Comparison of ENCODE assay signal across 20 cellular contexts in genomic region chr1:10737651-10738050, GRCh38. TPM values are rescaled to one million over a fixed set of nuclear protein-coding genes. Genes with fewer than 3 reads are reported as not detected.
A peak's percentile ranks its signal among the peaks of the same experiment; 100 is the strongest.
DNase-seq lines count a peak whose midpoint lies in the region; ATAC-seq, FAIRE-seq and TF ChIP-seq lines count a peak whose summit lies in the region.
"Had no signal": no experiment of that assay in that cellular context is flagged by ENCODE, and none has a peak within 500 bp of the region (broad histone marks: within the 10 kb centered on the region; RNA-seq: fewer than 3 reads in every experiment).

No MANE protein-coding gene starts in this region.

- H3K9ac ChIP-seq in HepG2 (ENCODE audit: insufficient read depth, low read depth, low read length) (no peak overlapping the region), kidney (ENCODE audit: low read length in 2 of 2) (peak overlapping the region in 1 of 2 donors; percentile 8)

- TF ChIP-seq EP300 in HepG2 (IDR thresholded peaks at IDR 0.05; ENCODE audit: low read depth in 2 of 2, low read length in 2 of 2) (no peak), HepG2 (CRISPR knock-in tag; IDR thresholded peaks at IDR 0.05; ENCODE audit: borderline replicate concordance) (no peak)

- H3K9me3 ChIP-seq in HepG2 (ENCODE audit: low read length) (no peaks in the 10 kb centered on the region), right lobe of liver (no peaks in the 10 kb centered on the region), kidney (ENCODE audit: control insufficient read depth in 1 of 2, low read length in 2 of 2) (no peaks in the 10 kb centered on the region), prostate gland (no peaks in the 10 kb centered on the region), PC-9 (ENCODE audit: insufficient read depth, low read depth) (no peaks in the 10 kb centered on the region)
- H3K9me3 ChIP-seq: HAP-1, uterus had no signal

- H3K79me2 ChIP-seq in HepG2 (ENCODE audit: insufficient read depth, low read length) = no peaks in the 10 kb centered on the region
- H3K79me2 ChIP-seq in PC-9 (ENCODE audit: low read depth) = no peaks in the 10 kb centered on the region

- no peak for TF ChIP-seq POLR2A in HepG2 (IDR thresholded peaks at IDR 0.05; ENCODE audit: insufficient read depth in 1 of 2, low read depth in 2 of 2, low read length in 2 of 2)
- TF ChIP-seq POLR2A in right lobe of liver (IDR thresholded peaks at IDR 0.05) = no peak
- TF ChIP-seq POLR2A in prostate gland (IDR thresholded peaks at IDR 0.05) = no peak

- H3K27me3 ChIP-seq in HepG2 (ENCODE audit: control insufficient read depth in 1 of 2, insufficient read depth in 2 of 2, low read length in 2 of 2) = peaks cover 3 to 30% of the 10 kb centered on the region in 2 experiments; a peak in 4 of 5 replicates
- H3K27me3 ChIP-seq in right lobe of liver = no peaks in the 10 kb centered on the region
- no peaks in the 10 kb centered on the region for H3K27me3 ChIP-seq in prostate gland (replicated peaks; ENCODE audit: insufficient read depth)
- no peaks in the 10 kb centered on the region for H3K27me3 ChIP-seq in PC-9 (ENCODE audit: insufficient read depth, low read depth)
- H3K27me3 ChIP-seq: uterus had no signal

- in situ Hi-C loops in HepG2 (cut with HindIII; ENCODE audit: extremely low pct_ligation_motif_present, low pct_unique_long_range_greater_than_20kb) = no loop called here

- no peaks in the 10 kb centered on the region for H3K9me2 ChIP-seq in PC-9 (ENCODE audit: insufficient read depth)

- FAIRE-seq in HepG2 (lab: Jason Lieb, UNC) (no peak), kidney (lab: Jason Lieb, UNC) (no peak)
- FAIRE-seq: endothelial cell of umbilical vein, RCC 7860 had no signal

- no peaks in the 10 kb centered on the region for H4K20me1 ChIP-seq in HepG2 (ENCODE audit: insufficient read depth, low read length)
- H4K20me1 ChIP-seq in PC-9 (ENCODE audit: insufficient read depth) = no peaks in the 10 kb centered on the region

- TF ChIP-seq CTCF in HepG2 (CRISPR knock-in tag; IDR thresholded peaks at IDR 0.05) = no peak
- TF ChIP-seq CTCF in right lobe of liver (IDR thresholded peaks at IDR 0.05) = no peak
- no peak for TF ChIP-seq CTCF in kidney (IDR thresholded peaks at IDR 0.05; ENCODE audit: borderline replicate concordance, extremely low read depth, insufficient read depth)
- no peak for TF ChIP-seq CTCF in prostate gland (IDR thresholded peaks at IDR 0.05)
- no peak for TF ChIP-seq CTCF in PC-9 (conservative IDR thresholded peaks at IDR 0.05)

- CTCF ChIA-PET in HepG2 (lab: Yijun Ruan, JAX; ENCODE audit: low intra/inter-chr PET ratio, low total read pairs) (no interaction called here), PC-9 (lab: Charles Lee) (no interaction called here)

- no peak for TF ChIP-seq RAD21 in HepG2 (CRISPR knock-in tag; IDR thresholded peaks at IDR 0.05)

- intact Hi-C loops in HepG2 (cut with micrococcal nuclease; ENCODE audit: unreplicated experiment) = no loop called here
- intact Hi-C loops in right lobe of liver (cut with DNase I) = no loop called here
- intact Hi-C loops in kidney (cut with DNase I) = no loop called here
- intact Hi-C loops in prostate gland (cut with DNase I) = no loop called here
- intact Hi-C loops in PC-9 (cut with micrococcal nuclease; ENCODE audit: unreplicated experiment) = no loop called here

- POLR2A ChIA-PET in HepG2 (lab: Yijun Ruan, JAX) = no interaction called here
- POLR2A ChIA-PET in PC-9 (lab: Charles Lee; ENCODE audit: unreplicated experiment) = no interaction called here

- H3K4me3 ChIP-seq in HepG2 (replicated peaks in 1 of 3; ENCODE audit: insufficient read depth in 1 of 3, low read depth in 2 of 3, low read length in 3 of 3) = no peak overlapping the region
- no peak overlapping the region for H3K4me3 ChIP-seq in right lobe of liver
- no peak overlapping the region for H3K4me3 ChIP-seq in kidney (ENCODE audit: low read length in 2 of 2)
- no peak overlapping the region for H3K4me3 ChIP-seq in prostate gland
- H3K4me3 ChIP-seq in PC-9 = no peak overlapping the region
- H3K4me3 ChIP-seq: HAP-1, uterus had no signal

- ATAC-seq in HepG2 = peak; percentile 17; the same call in 2 of the 3 replicates
- ATAC-seq in right lobe of liver = no peak
- ATAC-seq in GM19395 (IDR thresholded peaks at IDR 0.05; ENCODE audit: unreplicated experiment) = no peak
- no peak for ATAC-seq in HG03354 (IDR thresholded peaks at IDR 0.05; ENCODE audit: poor library complexity, severe bottlenecking, unreplicated experiment)
- ATAC-seq: stimulated activated naive CD8-positive, alpha-beta T cell treated with anti-CD3 and anti-CD28 coated beads, Interleukin-15, amount 100 ng/mL, for 72 hours had no signal

- H3K36me3 ChIP-seq in HepG2 (replicated peaks in 1 of 2; ENCODE audit: control insufficient read depth in 1 of 2, insufficient read depth in 2 of 2, low read length in 2 of 2) (no peaks in the 10 kb centered on the region), right lobe of liver (no peaks in the 10 kb centered on the region), kidney (ENCODE audit: control insufficient read depth in 1 of 2, insufficient read depth in 2 of 2, low read length in 2 of 2) (no peaks in the 10 kb centered on the region), prostate gland (no peaks in the 10 kb centered on the region), PC-9 (ENCODE audit: low read depth) (no peaks in the 10 kb centered on the region)
- H3K36me3 ChIP-seq: HAP-1, uterus had no signal

- no peaks in the 10 kb centered on the region for H3F3A ChIP-seq in PC-9 (ENCODE audit: insufficient read depth, low read depth)

- BruUV-seq in HepG2 (replicated peaks; lab: Mats Ljungman, UMichigan) (no TSS peak), PC-9 (replicated peaks; lab: Mats Ljungman, UMichigan) (no TSS peak)

- H2AFZ ChIP-seq in HepG2 (ENCODE audit: low read length) (no peak overlapping the region), PC-9 (no peak overlapping the region)

- DNase-seq in HepG2 (ENCODE audit: low spot score) (no peak), right lobe of liver (no peak), kidney (no peak), prostate gland (ENCODE audit: low spot score) (no peak), NK-92 (lab: John Stamatoyannopoulos, UW; ENCODE audit: unreplicated experiment) (no peak), PC-9 (no peak)
- DNase-seq: activated CD4-positive, alpha-beta T cell treated with anti-CD3 and anti-CD28 coated beads, Interleukin-2, amount 10 ng/mL, durations not matched to agents 24 days and 14 days; activated naive CD8-positive, alpha-beta T cell treated with anti-CD3 and anti-CD28 coated beads, Interleukin-2, amount 10 ng/mL, durations not matched to agents 7 days and 5 days; foreskin fibroblast; GDM1; NCI-H2227 treated with DMSO at 0.1 percent for 48 hours; NCI-H82; stimulated activated naive CD8-positive, alpha-beta T cell treated with anti-CD3 and anti-CD28 coated beads, Interleukin-15, amount 100 ng/mL, for 72 hours; uterus had no signal

- 30% methylated on average over 3 of the region's 12 CpGs for WGBS in HepG2 (ENCODE audit: low lambda C conversion rate)
- no CpG with 5 or more reads among the region's 12 CpGs for WGBS in right lobe of liver (ENCODE audit: insufficient coverage, low coverage, low lambda C conversion rate, missing lambda C conversion rate)
- WGBS in prostate gland = 57% methylated on average over 12 of the region's 12 CpGs

- H3K4me2 ChIP-seq in HepG2 (ENCODE audit: low read depth, low read length) (no peak overlapping the region), PC-9 (no peak overlapping the region)

- H3K27ac ChIP-seq in HepG2 (ENCODE audit: extremely low read length, insufficient read depth, low read length) (no peak overlapping the region), right lobe of liver (no peak overlapping the region), kidney (ENCODE audit: low read depth in 2 of 2, low read length in 2 of 2) (peak overlapping the region; percentile 82 to 83), prostate gland (peak overlapping the region; percentile 78 to 79), PC-9 (no peak overlapping the region)
- H3K27ac ChIP-seq: HL-60 had no signal

- peaks cover 17% of the 10 kb centered on the region for H3K4me1 ChIP-seq in HepG2 (ENCODE audit: insufficient read depth, low read length)
- no peaks in the 10 kb centered on the region for H3K4me1 ChIP-seq in right lobe of liver
- H3K4me1 ChIP-seq in kidney (ENCODE audit: control insufficient read depth in 1 of 2, insufficient read depth in 1 of 2, low read depth in 1 of 2, low read length in 2 of 2) = peaks cover 24 to 28% of the 10 kb centered on the region in 2 donors
- H3K4me1 ChIP-seq in prostate gland (replicated peaks) = peaks cover 30% of the 10 kb centered on the region
- no peaks in the 10 kb centered on the region for H3K4me1 ChIP-seq in PC-9 (replicated peaks; ENCODE audit: insufficient read depth)
- H3K4me1 ChIP-seq: uterus had no signal

TF ChIP-seq in HepG2, 621 proteins besides CTCF, POLR2A, EP300 and RAD21 (continues in another document):
- TF ChIP-seq ZSCAN25 (CRISPR knock-in tag; IDR thresholded peaks at IDR 0.05) = no peak
- no peak for TF ChIP-seq ZNF562 (CRISPR knock-in tag; IDR thresholded peaks at IDR 0.05; ENCODE audit: borderline replicate concordance)

RNA-seq across cellular contexts. Expression of gene CASZ1, which starts 58.8 kb away (rescaled TPM):
- total RNA-seq in HepG2 (2016; rRNA removed; fragmentation: Illumina TruSeq; extraction: Trizol) (2.3 and 3.7 TPM in 2 replicates), right lobe of liver (10 to 100 TPM in 1 of 6 experiments, 1 to 10 TPM in 5; 3.1 to 10.1 (median 5.3) TPM), kidney (33.0 TPM), prostate gland (10 to 100 TPM; 90.9 to 96.9 TPM), PC-9 (2021) (15.2 and 18.9 TPM in 2 replicates)
- 1.5 and 1.9 TPM in 2 replicates for total RNA-seq in HepG2 (2016; cell fraction: cytosol; rRNA removed; fragmentation: Illumina TruSeq; extraction: Trizol; ENCODE audit: low read depth)
- total RNA-seq in HepG2 (2016; cell fraction: insoluble cytoplasmic fraction; rRNA removed; fragmentation: Illumina TruSeq; extraction: Trizol) = 2.8 and 3.2 TPM in 2 replicates
- total RNA-seq in HepG2 (2016; cell fraction: membrane; rRNA removed; fragmentation: Illumina TruSeq; extraction: Trizol) = 3.6 and 4.4 TPM in 2 replicates
- total RNA-seq in HepG2 (2016; cell fraction: nucleus; rRNA removed; fragmentation: Illumina TruSeq; extraction: Trizol) = 3.2 TPM in 2 replicates
- polyA plus RNA-seq in HepG2 (2011; rRNA removed) (1.9 and 2.2 TPM in 2 replicates), kidney (ENCODE audit: insufficient read depth, low read depth, low replicate concordance) (10.1 TPM)
- 2.0 and 2.2 TPM in 2 replicates for polyA plus RNA-seq in HepG2 (2011; cell fraction: cytosol; rRNA removed)
- polyA plus RNA-seq in HepG2 (2011; cell fraction: nucleus; rRNA removed) = 5.8 and 8.1 TPM in 2 replicates
- 1.0 and 1.4 TPM in 2 replicates for polyA plus RNA-seq in HepG2 (2012)
- 1.6 and 2.1 TPM in 2 replicates for polyA plus RNA-seq in HepG2 (2016; cell fraction: cytosol; fragmentation: Illumina TruSeq; extraction: Trizol; ENCODE audit: low read depth)
- 3.0 and 3.9 TPM in 2 replicates for polyA plus RNA-seq in HepG2 (2016; cell fraction: insoluble cytoplasmic fraction; fragmentation: Illumina TruSeq; extraction: Trizol; ENCODE audit: low read depth)
- 3.7 and 5.0 TPM in 2 replicates for polyA plus RNA-seq in HepG2 (2016; cell fraction: membrane; fragmentation: Illumina TruSeq; extraction: Trizol; ENCODE audit: low read depth)
- 4.0 and 4.7 TPM in 2 replicates for polyA plus RNA-seq in HepG2 (2016; cell fraction: nucleus; fragmentation: Illumina TruSeq; extraction: Trizol; ENCODE audit: insufficient read depth, low read depth)
- polyA minus RNA-seq in HepG2 (2011; rRNA and poly(A)+ RNA removed; ENCODE audit: low replicate concordance) = 2.5 and 2.9 TPM in 2 replicates
- 1.7 and 2.1 TPM in 2 replicates for polyA minus RNA-seq in HepG2 (2011; cell fraction: cytosol; rRNA and poly(A)+ RNA removed)
- 2.7 and 3.0 TPM in 2 replicates for polyA minus RNA-seq in HepG2 (2011; cell fraction: nucleus; rRNA and poly(A)+ RNA removed)

Comparison
In these comparisons a context has a peak if more than half of its experiments do, and no peak if none do; other contexts are left out.
1. H3K27ac ChIP-seq: peak in kidney (2 of 2) and prostate gland (2 of 2); none in HepG2 (single experiment), right lobe of liver (0 of 3) and PC-9 (single experiment).